Comparison of ENCODE assay signal across 12 cellular contexts in the genomic region with DNA sequence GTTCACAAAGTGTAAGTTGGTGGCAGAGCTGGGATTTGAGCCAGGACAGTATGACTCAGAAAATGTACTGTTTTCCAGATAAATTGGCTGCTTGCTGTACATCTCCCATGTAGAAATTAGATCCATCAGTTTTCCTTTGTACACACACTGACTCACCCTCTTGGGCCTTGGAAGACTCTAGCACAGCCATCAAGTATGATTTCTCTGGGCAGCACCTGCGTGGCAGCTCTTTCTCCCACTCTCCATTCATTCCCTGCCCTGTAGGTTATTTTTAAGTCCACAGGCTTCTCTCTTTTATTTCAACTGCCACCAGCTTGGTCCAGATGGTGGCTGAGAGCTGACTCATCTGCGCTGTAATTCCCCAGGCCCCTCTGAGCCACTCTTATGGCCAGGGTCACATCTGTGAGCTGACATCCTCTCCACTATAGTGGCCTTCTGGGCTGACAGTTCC. TPM values are rescaled to one million over a fixed set of nuclear protein-coding genes. Genes with fewer than 3 reads are reported as not detected.
DNase-seq lines count a peak whose midpoint lies in the region; ATAC-seq, FAIRE-seq and TF ChIP-seq lines count a peak whose summit lies in the region.
"Had no signal": no experiment of that assay in that cellular context is flagged by ENCODE, and none has a peak within 500 bp of the region (broad histone marks: within the 10 kb centered on the region; RNA-seq: fewer than 3 reads in every experiment).

No MANE protein-coding gene starts in this region.

- H3K4me1 Mint-ChIP-seq in activated CD4-positive, alpha-beta T cell treated with anti-CD3 and anti-CD28 coated beads for 36 hours = no peaks in the 10 kb centered on the region
- H3K4me1 Mint-ChIP-seq in type B pancreatic cell (ENCODE audit: unreplicated experiment) = peaks cover 5% of the 10 kb centered on the region

- no peaks in the 10 kb centered on the region for H3K36me3 Mint-ChIP-seq in activated CD4-positive, alpha-beta T cell treated with anti-CD3 and anti-CD28 coated beads for 36 hours (ENCODE audit: low read depth)
- H3K36me3 Mint-ChIP-seq in type B pancreatic cell = no peaks in the 10 kb centered on the region
- H3K36me3 Mint-ChIP-seq: activated naive CD8-positive, alpha-beta T cell had no signal

- intact Hi-C loops in activated CD4-positive, alpha-beta T cell treated with anti-CD3 and anti-CD28 coated beads for 36 hours (cut with DNase I, micrococcal nuclease) = no loop called here

- CTCF ChIA-PET in activated CD4-positive, alpha-beta T cell treated with anti-CD3 and anti-CD28 coated beads for 36 hours (lab: Charles Lee) = interaction anchor here (0.6 kb wide), 1 partner anchor 141 kb away, joined by 3 read pairs; no protein-coding TSS in a partner anchor

- H3K27ac ChIP-seq in brain microvascular endothelial cell = no peak overlapping the region
- H3K27ac ChIP-seq: parathyroid adenoma had no signal

- POLR2A ChIA-PET in activated CD4-positive, alpha-beta T cell treated with anti-CD3 and anti-CD28 coated beads for 36 hours (lab: Charles Lee) = no interaction called here

- no peaks in the 10 kb centered on the region for H3K27me3 ChIP-seq in brain microvascular endothelial cell (replicated peaks)

- H3K27me3 Mint-ChIP-seq in activated CD4-positive, alpha-beta T cell treated with anti-CD3 and anti-CD28 coated beads for 36 hours = peaks cover 6% of the 10 kb centered on the region
- H3K27me3 Mint-ChIP-seq in type B pancreatic cell = peaks cover 4% of the 10 kb centered on the region

- no peak for TF ChIP-seq POLR2A in H54 (IDR thresholded peaks at IDR 0.05; ENCODE audit: low read depth, low read length)

- in situ Hi-C loops in brain microvascular endothelial cell (cut with HindIII; ENCODE audit: low pct_ligation_motif_present, low sequenced_read_pairs) = no loop called here

- FAIRE-seq in H54 (lab: Jason Lieb, UNC) = peak; percentile 72
- FAIRE-seq: kidney had no signal

- ATAC-seq in activated CD4-positive, alpha-beta T cell treated with anti-CD3 and anti-CD28 coated beads for 36 hours = no peak

- peaks cover 3% of the 10 kb centered on the region for H3K9me3 Mint-ChIP-seq in activated CD4-positive, alpha-beta T cell treated with anti-CD3 and anti-CD28 coated beads for 36 hours (ENCODE audit: low read depth)
- no peaks in the 10 kb centered on the region for H3K9me3 Mint-ChIP-seq in type B pancreatic cell

- no peaks in the 10 kb centered on the region for H3K36me3 ChIP-seq in brain microvascular endothelial cell (replicated peaks)

- no peak overlapping the region for H3K27ac Mint-ChIP-seq in activated CD4-positive, alpha-beta T cell treated with anti-CD3 and anti-CD28 coated beads for 36 hours
- H3K27ac Mint-ChIP-seq in type B pancreatic cell = no peak overlapping the region
- H3K27ac Mint-ChIP-seq: activated naive CD8-positive, alpha-beta T cell had no signal

- H3K4me3 Mint-ChIP-seq in activated CD4-positive, alpha-beta T cell treated with anti-CD3 and anti-CD28 coated beads for 36 hours = no peak overlapping the region
- no peak overlapping the region for H3K4me3 Mint-ChIP-seq in type B pancreatic cell
- H3K4me3 Mint-ChIP-seq: activated naive CD8-positive, alpha-beta T cell had no signal

- TF ChIP-seq CTCF in brain microvascular endothelial cell (IDR thresholded peaks at IDR 0.05; ENCODE audit: low read depth, low read length, missing control alignments) (no peak), type B pancreatic cell (conservative IDR thresholded peaks at IDR 0.05) (no peak)

- peak; percentile 50 for DNase-seq in H54 (ENCODE audit: insufficient read length, low spot score)
- peak; percentile 89 for DNase-seq in NCI-H2171 treated with DMSO at 0.1 percent for 48 hours (lab: John Stamatoyannopoulos, UW)
- DNase-seq in brain microvascular endothelial cell = peak; percentile 78
- peak; percentile 94 for DNase-seq in myocyte (ENCODE audit: low read depth)
- no peak for DNase-seq in ecto neural progenitor cell (ENCODE audit: low spot score)
- no peak for DNase-seq in activated CD4-positive, alpha-beta T cell treated with anti-CD3 and anti-CD28 coated beads for 36 hours
- no peak for DNase-seq in NCI-H146 (lab: John Stamatoyannopoulos, UW)
- DNase-seq in type B pancreatic cell (ENCODE audit: extremely low spot score, unreplicated experiment) = no peak
- DNase-seq: kidney, NCI-H1436 treated with DMSO at 0.1 percent for 48 hours had no signal

- H3K4me3 ChIP-seq in brain microvascular endothelial cell (ENCODE audit: low read depth, low read length) = no peak overlapping the region

RNA-seq across cellular contexts. Expression of gene SDK1, which starts 28.3 kb away (rescaled TPM):
- total RNA-seq in myocyte (1.9 and 2.8 TPM in 2 replicates), type B pancreatic cell (ENCODE audit: low replicate concordance) (17.8 and 26.1 TPM in 2 replicates)
- polyA plus RNA-seq in myocyte (2012) = 2.3 TPM
- total RNA-seq in activated CD4-positive, alpha-beta T cell treated with anti-CD3 and anti-CD28 coated beads for 36 hours = 1 to 10 TPM; 1.1 to 1.9 TPM

Comparison
In these comparisons a context has a peak if more than half of its experiments do, and no peak if none do; other contexts are left out.
1. DNase-seq: peak in H54 (single experiment), NCI-H2171 treated with DMSO at 0.1 percent for 48 hours (single experiment), brain microvascular endothelial cell (single experiment) and myocyte (single experiment); none in ecto neural progenitor cell (single experiment), activated CD4-positive, alpha-beta T cell treated with anti-CD3 and anti-CD28 coated beads for 36 hours (single experiment), NCI-H146 (single experiment) and type B pancreatic cell (single experiment).